Comparison of ENCODE assay signal across 22 cellular contexts in the genomic region with DNA sequence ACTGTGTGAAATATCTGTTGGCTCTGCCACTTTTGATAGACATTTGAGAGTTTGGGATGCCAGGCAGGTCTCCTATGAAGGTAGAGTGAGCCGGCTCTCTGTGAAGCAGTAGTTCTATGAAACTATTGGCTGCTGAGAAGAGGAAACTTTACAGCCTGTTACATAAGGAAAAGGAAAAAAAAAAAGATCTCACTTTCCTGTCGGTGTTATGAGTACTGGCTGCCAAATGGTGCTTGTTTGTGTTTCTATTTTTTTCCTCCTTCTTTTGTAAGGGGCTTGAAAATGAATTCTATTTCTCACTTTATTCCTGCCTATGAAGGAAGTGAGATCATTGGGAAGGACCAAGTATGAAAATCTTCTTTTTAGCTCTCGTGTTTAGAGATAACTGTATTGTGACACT.
"Had no signal": no experiment of that assay in that cellular context is flagged by ENCODE, and none has a peak within 500 bp of the region (broad histone marks: within the 10 kb centered on the region; RNA-seq: fewer than 3 reads in every experiment).

No MANE protein-coding gene starts in this region.

- H3K4me3 Mint-ChIP-seq: activated CD4-positive, alpha-beta memory T cell treated with anti-CD3 and anti-CD28 coated beads for 36 hours; activated naive CD8-positive, alpha-beta T cell treated with anti-CD3 and anti-CD28 coated beads, Interleukin-2, amount 10 ng/mL, durations not matched to agents 7 days and 5 days; endodermal cell had no signal

- H3K36me3 ChIP-seq: heart left ventricle, spleen, tibial nerve, uterus had no signal

- H3K27me3 ChIP-seq: heart left ventricle, spleen, tibial nerve, uterus had no signal

- DNase-seq: activated CD4-positive, alpha-beta memory T cell treated with anti-CD3 and anti-CD28 coated beads for 36 hours; activated CD4-positive, alpha-beta T cell treated with anti-CD3 and anti-CD28 coated beads for 1 hour; activated naive CD4-positive, alpha-beta T cell treated with Interleukin-2 at 50 U/mL for 16 hours; activated naive CD8-positive, alpha-beta T cell treated with anti-CD3 and anti-CD28 coated beads, Interleukin-2, amount 10 ng/mL, durations not matched to agents 7 days and 5 days; amygdala; dorsolateral prefrontal cortex; endodermal cell; heart left ventricle; kidney; midbrain; psoas muscle; spleen; stimulated activated CD4-positive, alpha-beta T cell treated with anti-CD3 and anti-CD28 coated beads, Interleukin-4, amount 100 ng/mL, for 4 hours; stimulated activated naive CD4-positive, alpha-beta T cell; T-helper 2 cell; uterus; WERI-Rb-1 had no signal

- H3K4me3 ChIP-seq: dorsolateral prefrontal cortex, heart left ventricle, lung, psoas muscle, spleen, tibial nerve, uterus had no signal

- ATAC-seq: heart left ventricle, left lobe of liver, sciatic nerve had no signal

- H3K4me1 ChIP-seq: psoas muscle, uterus had no signal

- H3K27ac Mint-ChIP-seq: activated CD4-positive, alpha-beta memory T cell treated with anti-CD3 and anti-CD28 coated beads for 36 hours; activated naive CD8-positive, alpha-beta T cell treated with anti-CD3 and anti-CD28 coated beads, Interleukin-2, amount 10 ng/mL, durations not matched to agents 7 days and 5 days; activated T-helper 2 cell treated with anti-CD3 and anti-CD28 coated beads, Interferon-gamma antibody, Interleukin-2, Interleukin-4, amounts not matched to agents 10 μg/mL and 5 μg/mL and 100 μg/mL, durations not matched to agents 14 hours and 24 hours and 36 hours; endodermal cell had no signal

- H3K27ac ChIP-seq: dorsolateral prefrontal cortex, psoas muscle, spleen, WERI-Rb-1 had no signal

- H3K27me3 Mint-ChIP-seq: activated CD4-positive, alpha-beta memory T cell treated with anti-CD3 and anti-CD28 coated beads for 36 hours had no signal

- H3K36me3 Mint-ChIP-seq: activated CD4-positive, alpha-beta memory T cell treated with anti-CD3 and anti-CD28 coated beads for 36 hours had no signal

- H3K9me3 ChIP-seq: heart left ventricle, psoas muscle, spleen, tibial nerve, uterus had no signal

- H3K9me3 Mint-ChIP-seq: activated CD4-positive, alpha-beta memory T cell treated with anti-CD3 and anti-CD28 coated beads for 36 hours; activated naive CD8-positive, alpha-beta T cell treated with anti-CD3 and anti-CD28 coated beads, Interleukin-2, amount 10 ng/mL, durations not matched to agents 7 days and 5 days; endodermal cell had no signal
